In genomic region chr2:174397773-174398172, GRCh38 we compare ENCODE assay signal across 26 cellular contexts.
"Had no signal": no experiment of that assay in that cellular context is flagged by ENCODE, and none has a peak within 500 bp of the region (broad histone marks: within the 10 kb centered on the region; RNA-seq: fewer than 3 reads in every experiment).

No MANE protein-coding gene starts in this region.

- H3K36me3 ChIP-seq: prostate gland, thyroid gland had no signal

- H3K9me3 ChIP-seq: esophagus squamous epithelium, heart right ventricle, left lung, prostate gland, right atrium auricular region, stomach, thyroid gland had no signal

- H3K4me3 ChIP-seq: esophagus squamous epithelium, heart right ventricle, left lung, prostate gland, right atrium auricular region, smooth muscle cell, stomach, thyroid gland had no signal

- H3K4me3 Mint-ChIP-seq: effector memory CD8-positive, alpha-beta T cell had no signal

- ATAC-seq: effector memory CD8-positive, alpha-beta T cell; heart right ventricle; left cardiac atrium; left lung; naive thymus-derived CD4-positive, alpha-beta T cell; sciatic nerve had no signal

- H3K9me3 Mint-ChIP-seq: effector memory CD8-positive, alpha-beta T cell; naive thymus-derived CD4-positive, alpha-beta T cell; type B pancreatic cell had no signal

- H3K4me2 ChIP-seq: smooth muscle cell had no signal

- H3K27ac ChIP-seq: esophagus squamous epithelium, heart right ventricle, left lung, prostate gland, right atrium auricular region, stomach, thyroid gland had no signal

- H3K27ac Mint-ChIP-seq: type B pancreatic cell had no signal

- H3K27me3 Mint-ChIP-seq: effector memory CD8-positive, alpha-beta T cell; naive thymus-derived CD4-positive, alpha-beta T cell; type B pancreatic cell had no signal

- H3K27me3 ChIP-seq: esophagus squamous epithelium, heart right ventricle, left lung, right atrium auricular region, stomach, thyroid gland had no signal

- DNase-seq: cortex of kidney; effector memory CD8-positive, alpha-beta T cell; erythroblast; esophagus squamous epithelium; foreskin melanocyte; glutamatergic neuron; heart right ventricle; hippocampal formation; left cardiac atrium; left lung; mesendoderm; midbrain; naive thymus-derived CD4-positive, alpha-beta T cell; nucleus accumbens; stimulated activated CD4-positive, alpha-beta T cell treated with anti-CD3 and anti-CD28 coated beads, Interleukin-12 subunit alpha, Interleukin-12 subunit beta, amount 100 ng/mL, for 4 hours; stimulated activated CD4-positive, alpha-beta T cell treated with anti-CD3 and anti-CD28 coated beads, Interleukin-1b, Interleukin-23, amount 100 ng/mL, for 48 hours; stimulated activated CD4-positive, alpha-beta T cell treated with anti-CD3 and anti-CD28 coated beads, Interleukin-4, amount 100 ng/mL, for 1 hour; stimulated activated CD8-positive, alpha-beta memory T cell treated with anti-CD3 and anti-CD28 coated beads, Interleukin-4, amount 100 ng/mL, for 48 hours; stimulated activated naive CD4-positive, alpha-beta T cell; stomach; thyroid gland had no signal
